ENCODE assay signal across 17 cellular contexts in genomic region chr17:63966646-63967265, GRCh38. TPM values are rescaled to one million over a fixed set of nuclear protein-coding genes. Genes with fewer than 3 reads are reported as not detected.
DNase-seq lines count a peak whose midpoint lies in the region; ATAC-seq lines count a peak whose summit lies in the region.
"Had no signal": no experiment of that assay in that cellular context is flagged by ENCODE, and none has a peak within 500 bp of the region (broad histone marks: within the 10 kb centered on the region; RNA-seq: fewer than 3 reads in every experiment).

No MANE protein-coding gene starts in this region.

- peak; percentile 72 for DNase-seq in activated CD4-positive, alpha-beta T cell treated with anti-CD3 and anti-CD28 coated beads, Interleukin-2, amount 10 ng/mL, durations not matched to agents 24 days and 14 days
- no peak for DNase-seq in activated CD4-positive, alpha-beta T cell treated with anti-CD3 and anti-CD28 coated beads for 1 hour
- peak; percentile 64 for DNase-seq in activated naive CD4-positive, alpha-beta T cell treated with anti-CD3 and anti-CD28 coated beads for 36 hours
- no peak for DNase-seq in stimulated activated naive B cell treated with anti-CD40 and anti-IgM and Interleukin-4, amounts not matched to agents 10 μg/mL and 1 μg/mL and 100 μg/mL, for 72 hours
- DNase-seq in putamen (ENCODE audit: low spot score) (no peak), superior temporal gyrus (ENCODE audit: extremely low spot score) (no peak), A172 (ENCODE audit: low spot score) (no peak)
- DNase-seq: activated effector memory CD4-positive, alpha-beta T cell treated with Interleukin-2 at 50 U/mL for 16 hours; cortex of kidney; DMS 273 treated with DMSO at 0.1 percent for 48 hours; midbrain; NCI-H1105 treated with DMSO at 0.1 percent for 48 hours; NCI-H748 treated with DMSO at 0.1 percent for 48 hours; Right ventricle myocardium superior had no signal

- no peaks in the 10 kb centered on the region for H3K9me3 Mint-ChIP-seq in activated CD4-positive, alpha-beta T cell treated with anti-CD3 and anti-CD28 coated beads, Interleukin-2, amount 10 ng/mL, durations not matched to agents 24 days and 14 days
- no peaks in the 10 kb centered on the region for H3K9me3 Mint-ChIP-seq in activated naive CD4-positive, alpha-beta T cell treated with anti-CD3 and anti-CD28 coated beads for 36 hours
- no peaks in the 10 kb centered on the region for H3K9me3 Mint-ChIP-seq in stimulated activated naive B cell treated with anti-CD40 and anti-IgM and Interleukin-4, amounts not matched to agents 10 μg/mL and 1 μg/mL and 100 μg/mL, for 72 hours

- ATAC-seq in HG02610 (IDR thresholded peaks at IDR 0.05; ENCODE audit: unreplicated experiment), result peak; percentile 64
- peak; percentile 75 to 78 for ATAC-seq in stimulated activated naive B cell treated with anti-CD40 and anti-IgM and Interleukin-4, amounts not matched to agents 10 μg/mL and 1 μg/mL and 100 μg/mL, for 72 hours (replicated peaks)

- H3K4me1 Mint-ChIP-seq in activated CD4-positive, alpha-beta T cell treated with anti-CD3 and anti-CD28 coated beads, Interleukin-2, amount 10 ng/mL, durations not matched to agents 24 days and 14 days, result peaks cover 9% of the 10 kb centered on the region
- H3K4me1 Mint-ChIP-seq in activated naive CD4-positive, alpha-beta T cell treated with anti-CD3 and anti-CD28 coated beads for 36 hours (ENCODE audit: low read depth), result peaks cover 14% of the 10 kb centered on the region
- H3K4me1 Mint-ChIP-seq in stimulated activated naive B cell treated with anti-CD40 and anti-IgM and Interleukin-4, amounts not matched to agents 10 μg/mL and 1 μg/mL and 100 μg/mL, for 72 hours, result peaks cover 11 to 12% of the 10 kb centered on the region in 2 donors

- H3K27me3 Mint-ChIP-seq in activated CD4-positive, alpha-beta T cell treated with anti-CD3 and anti-CD28 coated beads, Interleukin-2, amount 10 ng/mL, durations not matched to agents 24 days and 14 days, result peaks cover 5% of the 10 kb centered on the region
- H3K27me3 Mint-ChIP-seq in activated naive CD4-positive, alpha-beta T cell treated with anti-CD3 and anti-CD28 coated beads for 36 hours (ENCODE audit: low read depth), result no peaks in the 10 kb centered on the region
- H3K27me3 Mint-ChIP-seq in stimulated activated naive B cell treated with anti-CD40 and anti-IgM and Interleukin-4, amounts not matched to agents 10 μg/mL and 1 μg/mL and 100 μg/mL, for 72 hours, result no peaks in the 10 kb centered on the region

- no peak overlapping the region for H3K27ac Mint-ChIP-seq in activated CD4-positive, alpha-beta T cell treated with anti-CD3 and anti-CD28 coated beads, Interleukin-2, amount 10 ng/mL, durations not matched to agents 24 days and 14 days
- H3K27ac Mint-ChIP-seq in activated naive CD4-positive, alpha-beta T cell treated with anti-CD3 and anti-CD28 coated beads for 36 hours, result no peak overlapping the region
- H3K27ac Mint-ChIP-seq in stimulated activated naive B cell treated with anti-CD40 and anti-IgM and Interleukin-4, amounts not matched to agents 10 μg/mL and 1 μg/mL and 100 μg/mL, for 72 hours, result no peak overlapping the region

- CTCF ChIA-PET in activated naive CD4-positive, alpha-beta T cell treated with anti-CD3 and anti-CD28 coated beads for 36 hours (lab: Charles Lee), result interaction anchor here (0.6 kb wide), 1 partner anchor 63 kb away, joined by 3 read pairs; no protein-coding TSS in a partner anchor

- no peaks in the 10 kb centered on the region for H3K36me3 Mint-ChIP-seq in activated CD4-positive, alpha-beta T cell treated with anti-CD3 and anti-CD28 coated beads, Interleukin-2, amount 10 ng/mL, durations not matched to agents 24 days and 14 days (ENCODE audit: low read depth)
- no peaks in the 10 kb centered on the region for H3K36me3 Mint-ChIP-seq in activated naive CD4-positive, alpha-beta T cell treated with anti-CD3 and anti-CD28 coated beads for 36 hours (ENCODE audit: low read depth)
- no peaks in the 10 kb centered on the region for H3K36me3 Mint-ChIP-seq in stimulated activated naive B cell treated with anti-CD40 and anti-IgM and Interleukin-4, amounts not matched to agents 10 μg/mL and 1 μg/mL and 100 μg/mL, for 72 hours

- intact Hi-C loops in activated CD4-positive, alpha-beta T cell treated with anti-CD3 and anti-CD28 coated beads, Interleukin-2, amount 10 ng/mL, durations not matched to agents 24 days and 14 days (cut with micrococcal nuclease), result no loop called here
- intact Hi-C loops in activated naive CD4-positive, alpha-beta T cell treated with anti-CD3 and anti-CD28 coated beads for 36 hours (cut with micrococcal nuclease), result no loop called here

- no peak overlapping the region for H3K4me3 Mint-ChIP-seq in activated CD4-positive, alpha-beta T cell treated with anti-CD3 and anti-CD28 coated beads, Interleukin-2, amount 10 ng/mL, durations not matched to agents 24 days and 14 days
- no peak overlapping the region for H3K4me3 Mint-ChIP-seq in activated naive CD4-positive, alpha-beta T cell treated with anti-CD3 and anti-CD28 coated beads for 36 hours
- H3K4me3 Mint-ChIP-seq in stimulated activated naive B cell treated with anti-CD40 and anti-IgM and Interleukin-4, amounts not matched to agents 10 μg/mL and 1 μg/mL and 100 μg/mL, for 72 hours, result no peak overlapping the region

RNA-seq across cellular contexts. Expression of gene SCN4A, which starts 6.0 kb away (rescaled TPM):
- 0.05 and 0.40 TPM in 2 replicates for total RNA-seq in activated CD4-positive, alpha-beta T cell treated with anti-CD3 and anti-CD28 coated beads, Interleukin-2, amount 10 ng/mL, durations not matched to agents 24 days and 14 days
- total RNA-seq in activated naive CD4-positive, alpha-beta T cell treated with anti-CD3 and anti-CD28 coated beads for 36 hours, result under 1 TPM; 0.10 to 0.47 TPM
- total RNA-seq in A172 (2014; rRNA removed; shearing (Covaris generic)), result 0.02 TPM in 1 of 2 replicates, not detected in the other

RNA-seq across cellular contexts. Expression of gene PRR29, which starts 31.4 kb away (rescaled TPM):
- total RNA-seq in activated CD4-positive, alpha-beta T cell treated with anti-CD3 and anti-CD28 coated beads, Interleukin-2, amount 10 ng/mL, durations not matched to agents 24 days and 14 days, result 0.12 and 0.47 TPM in 2 replicates
- total RNA-seq in activated naive CD4-positive, alpha-beta T cell treated with anti-CD3 and anti-CD28 coated beads for 36 hours, result under 1 TPM; 0.21 to 0.44 TPM
- total RNA-seq in A172 (2014; rRNA removed; shearing (Covaris generic)), result 0.31 and 0.76 TPM in 2 replicates
- total RNA-seq: A673, thoracic aorta had no signal

RNA-seq across cellular contexts. Expression of gene CD79B, which starts 34.6 kb away (rescaled TPM):
- 24.4 and 29.2 TPM in 2 replicates for total RNA-seq in activated CD4-positive, alpha-beta T cell treated with anti-CD3 and anti-CD28 coated beads, Interleukin-2, amount 10 ng/mL, durations not matched to agents 24 days and 14 days
- total RNA-seq in activated naive CD4-positive, alpha-beta T cell treated with anti-CD3 and anti-CD28 coated beads for 36 hours, result 10 to 100 TPM; 24.2 to 24.3 TPM
- total RNA-seq in A172 (2014; rRNA removed; shearing (Covaris generic)), result 0.10 and 0.72 TPM in 2 replicates

RNA-seq across cellular contexts. Expression of gene GH1, which starts 48.1 kb away (rescaled TPM):
- total RNA-seq in activated CD4-positive, alpha-beta T cell treated with anti-CD3 and anti-CD28 coated beads, Interleukin-2, amount 10 ng/mL, durations not matched to agents 24 days and 14 days, result not detected in 2 replicates
- not detected for total RNA-seq in activated naive CD4-positive, alpha-beta T cell treated with anti-CD3 and anti-CD28 coated beads for 36 hours
- total RNA-seq in A172 (2014; rRNA removed; shearing (Covaris generic)), result not detected in 2 replicates
- total RNA-seq: A673, Right ventricle myocardium superior, thoracic aorta had no signal

RNA-seq across cellular contexts. Expression of gene ICAM2, which starts 53.7 kb away (rescaled TPM):
- 62.2 TPM in 2 replicates for total RNA-seq in activated CD4-positive, alpha-beta T cell treated with anti-CD3 and anti-CD28 coated beads, Interleukin-2, amount 10 ng/mL, durations not matched to agents 24 days and 14 days
- 10 to 100 TPM; 41.6 to 41.9 TPM for total RNA-seq in activated naive CD4-positive, alpha-beta T cell treated with anti-CD3 and anti-CD28 coated beads for 36 hours
- 0.17 and 0.22 TPM in 2 replicates for total RNA-seq in A172 (2014; rRNA removed; shearing (Covaris generic))

Comparison
In these comparisons a context has a peak if more than half of its experiments do, and no peak if none do; other contexts are left out.
1. DNase-seq: peak in activated CD4-positive, alpha-beta T cell treated with anti-CD3 and anti-CD28 coated beads, Interleukin-2, amount 10 ng/mL, durations not matched to agents 24 days and 14 days (single experiment) and activated naive CD4-positive, alpha-beta T cell treated with anti-CD3 and anti-CD28 coated beads for 36 hours (single experiment); none in activated CD4-positive, alpha-beta T cell treated with anti-CD3 and anti-CD28 coated beads for 1 hour (single experiment), stimulated activated naive B cell treated with anti-CD40 and anti-IgM and Interleukin-4, amounts not matched to agents 10 μg/mL and 1 μg/mL and 100 μg/mL, for 72 hours (single experiment), putamen (single experiment), superior temporal gyrus (single experiment) and A172 (single experiment).
2. RNA of gene CD79B, which starts 34.6 kb away (total RNA-seq): 24.4 to 29.2 TPM in activated CD4-positive, alpha-beta T cell treated with anti-CD3 and anti-CD28 coated beads, Interleukin-2, amount 10 ng/mL, durations not matched to agents 24 days and 14 days and 24.2 to 24.3 TPM in activated naive CD4-positive, alpha-beta T cell treated with anti-CD3 and anti-CD28 coated beads for 36 hours; 0.10 to 0.72 TPM in A172; every median in the first group is over 10 times any median in the second.